1 cellular context compared by ENCODE assay signal in the genomic region with DNA sequence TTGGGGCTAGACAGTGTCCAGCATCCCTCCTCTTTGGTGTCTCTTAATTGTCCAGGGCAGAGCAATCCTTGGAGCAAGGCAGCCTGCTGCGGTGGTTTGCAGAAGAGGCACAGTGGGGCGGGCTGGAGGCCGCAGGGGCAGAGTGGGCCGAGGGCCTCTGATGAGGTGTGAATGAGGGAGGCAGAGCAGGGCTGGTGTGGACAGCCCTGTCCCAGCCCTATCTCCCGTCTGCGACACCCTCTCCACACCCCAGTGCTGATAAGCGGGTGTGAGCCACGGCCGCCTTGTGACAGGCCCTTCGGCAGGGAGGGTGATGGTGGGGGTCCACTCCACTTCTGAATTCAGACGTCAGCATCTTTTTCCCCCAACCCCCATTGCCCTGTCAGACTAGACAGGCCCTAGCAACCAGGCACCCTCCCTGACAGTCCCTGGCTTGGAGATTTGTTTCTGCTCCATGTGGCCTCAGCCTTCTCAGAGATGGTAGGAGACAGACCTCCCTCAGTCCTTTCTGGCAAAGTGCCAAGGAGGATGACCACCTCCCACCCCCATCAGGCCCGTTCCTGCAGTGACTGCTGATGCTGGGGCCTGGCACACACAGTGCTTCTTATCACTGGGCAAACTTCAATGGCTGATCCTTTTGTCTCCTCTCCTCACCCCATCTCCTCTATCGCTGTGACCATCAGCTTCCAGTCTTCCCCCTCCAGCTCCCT.
TF ChIP-seq lines count a peak whose summit lies in the region.

No MANE protein-coding gene starts in this region.

TF ChIP-seq in K562, 482 proteins besides CTCF, POLR2A, EP300 and RAD21:
- TF ChIP-seq HMG20A (CRISPR knock-in tag; conservative IDR thresholded peaks at IDR 0.05) (no peak), ZNF232 (CRISPR knock-in tag; IDR thresholded peaks at IDR 0.05) (no peak), ZNF316 (IDR thresholded peaks at IDR 0.05) (peak; percentile 36; the same call in 1 of the 2 replicates), NFIC (IDR thresholded peaks at IDR 0.05) (peak; percentile 98), PML (IDR thresholded peaks at IDR 0.05; ENCODE audit: low read length) (no peak), MLX (CRISPR knock-in tag; conservative IDR thresholded peaks at IDR 0.05) (no peak), SIX5 (IDR thresholded peaks at IDR 0.05; ENCODE audit: borderline replicate concordance in 1 of 2, insufficient read depth in 1 of 2, low read depth in 1 of 2, low read length in 2 of 2) (no peak), ZKSCAN8 (CRISPR knock-in tag; IDR thresholded peaks at IDR 0.05) (no peak), MAFG (tag; conservative IDR thresholded peaks at IDR 0.05) (peak; percentile 25; the same call in 1 of the 2 replicates), DMBX1 (CRISPR knock-in tag; IDR thresholded peaks at IDR 0.05; ENCODE audit: borderline replicate concordance) (no peak), SMARCC2 (IDR thresholded peaks at IDR 0.05; ENCODE audit: low read depth) (no peak), ZNF324 (CRISPR knock-in tag; IDR thresholded peaks at IDR 0.05) (no peak), RB1 (IDR thresholded peaks at IDR 0.05; ENCODE audit: low read depth) (no peak), SAFB2 (IDR thresholded peaks at IDR 0.05; ENCODE audit: borderline replicate concordance, low read depth, low read length, severe bottlenecking) (no peak), NFIX (CRISPR knock-in tag; IDR thresholded peaks at IDR 0.05; ENCODE audit: low read depth) (peak; percentile 95), SLC30A9 (CRISPR knock-in tag; IDR thresholded peaks at IDR 0.05) (no peak), RBM34 (IDR thresholded peaks at IDR 0.05; ENCODE audit: borderline replicate concordance, insufficient read depth, low read length) (no peak), THAP7 (CRISPR knock-in tag; IDR thresholded peaks at IDR 0.05) (no peak), FOXA1 (IDR thresholded peaks at IDR 0.05; ENCODE audit: borderline replicate concordance) (no peak), NONO (IDR thresholded peaks at IDR 0.05; ENCODE audit: low read depth in 2 of 2, low read length in 1 of 2) (no peak), HDAC2 (IDR thresholded peaks at IDR 0.05) (no peak), FIP1L1 (IDR thresholded peaks at IDR 0.05; ENCODE audit: low read depth, low read length, poor library complexity, severe bottlenecking) (no peak), POLR2AphosphoS5 (IDR thresholded peaks at IDR 0.05; ENCODE audit: control insufficient read depth, insufficient read depth, low read depth, low read length) (no peak), NR2C2 (CRISPR knock-in tag; IDR thresholded peaks at IDR 0.05) (no peak), NR2C2 (tag; IDR thresholded peaks at IDR 0.05) (no peak), FOSL1 (tag; conservative IDR thresholded peaks at IDR 0.05) (no peak), ZNF197 (CRISPR knock-in tag; IDR thresholded peaks at IDR 0.05; ENCODE audit: low read depth) (no peak), ZSCAN29 (IDR thresholded peaks at IDR 0.05) (no peak), PRMT5 (CRISPR knock-in tag; IDR thresholded peaks at IDR 0.05) (no peak), NCOR1 (IDR thresholded peaks at IDR 0.05) (no peak), HIVEP1 (CRISPR knock-in tag; IDR thresholded peaks at IDR 0.05) (no peak), ARID1B (IDR thresholded peaks at IDR 0.05) (no peak), ZFX (CRISPR knock-in tag; IDR thresholded peaks at IDR 0.05) (no peak), JUND (IDR thresholded peaks at IDR 0.05; ENCODE audit: borderline replicate concordance, low read depth, low read length) (no peak), JUND (tag; IDR thresholded peaks at IDR 0.05; ENCODE audit: borderline replicate concordance, low read depth, low read length) (no peak), ZNF212 (CRISPR knock-in tag; IDR thresholded peaks at IDR 0.05) (no peak), ESRRA (IDR thresholded peaks at IDR 0.05; ENCODE audit: borderline replicate concordance, low read depth) (no peak), SMC3 (conservative IDR thresholded peaks at IDR 0.05; ENCODE audit: insufficient read depth, low read depth, low read length) (no peak), ZNF146 (CRISPR knock-in tag; IDR thresholded peaks at IDR 0.05; ENCODE audit: unreplicated experiment) (no peak), SIRT6 (IDR thresholded peaks at IDR 0.05; ENCODE audit: low read depth, low read length) (no peak), CXXC5 (CRISPR knock-in tag; IDR thresholded peaks at IDR 0.05) (0 out of 2 replicates have a peak, but pooled peaks have one; percentile 11), CTBP1 (IDR thresholded peaks at IDR 0.05; ENCODE audit: borderline replicate concordance) (peak; percentile 29; the same call in 1 of the 2 replicates), NFE2L1 (tag; IDR thresholded peaks at IDR 0.05; ENCODE audit: borderline replicate concordance, low read depth) (no peak), U2AF1 (optimal IDR thresholded peaks at IDR 0.05; ENCODE audit: low read depth, low read length) (no peak), ZFP30 (CRISPR knock-in tag; IDR thresholded peaks at IDR 0.05; ENCODE audit: borderline replicate concordance) (no peak), ZNF707 (CRISPR knock-in tag; conservative IDR thresholded peaks at IDR 0.05) (no peak), ZBED1 (IDR thresholded peaks at IDR 0.05) (no peak), BRCA1 (IDR thresholded peaks at IDR 0.05) (no peak), BRCA1 (CRISPR knock-in tag; IDR thresholded peaks at IDR 0.05) (no peak), HDAC1 (IDR thresholded peaks at IDR 0.05) (no peak), ZNF311 (CRISPR knock-in tag; IDR thresholded peaks at IDR 0.05) (no peak), POU5F1 (IDR thresholded peaks at IDR 0.05; ENCODE audit: borderline replicate concordance, low read depth, low read length, partially characterized antibody) (no peak), PTTG1 (tag; IDR thresholded peaks at IDR 0.05; ENCODE audit: low read depth) (no peak), C11orf30 (IDR thresholded peaks at IDR 0.05; ENCODE audit: low read depth) (peak; percentile 36; the same call in 1 of the 2 replicates)
- TF ChIP-seq, protein P1, sequence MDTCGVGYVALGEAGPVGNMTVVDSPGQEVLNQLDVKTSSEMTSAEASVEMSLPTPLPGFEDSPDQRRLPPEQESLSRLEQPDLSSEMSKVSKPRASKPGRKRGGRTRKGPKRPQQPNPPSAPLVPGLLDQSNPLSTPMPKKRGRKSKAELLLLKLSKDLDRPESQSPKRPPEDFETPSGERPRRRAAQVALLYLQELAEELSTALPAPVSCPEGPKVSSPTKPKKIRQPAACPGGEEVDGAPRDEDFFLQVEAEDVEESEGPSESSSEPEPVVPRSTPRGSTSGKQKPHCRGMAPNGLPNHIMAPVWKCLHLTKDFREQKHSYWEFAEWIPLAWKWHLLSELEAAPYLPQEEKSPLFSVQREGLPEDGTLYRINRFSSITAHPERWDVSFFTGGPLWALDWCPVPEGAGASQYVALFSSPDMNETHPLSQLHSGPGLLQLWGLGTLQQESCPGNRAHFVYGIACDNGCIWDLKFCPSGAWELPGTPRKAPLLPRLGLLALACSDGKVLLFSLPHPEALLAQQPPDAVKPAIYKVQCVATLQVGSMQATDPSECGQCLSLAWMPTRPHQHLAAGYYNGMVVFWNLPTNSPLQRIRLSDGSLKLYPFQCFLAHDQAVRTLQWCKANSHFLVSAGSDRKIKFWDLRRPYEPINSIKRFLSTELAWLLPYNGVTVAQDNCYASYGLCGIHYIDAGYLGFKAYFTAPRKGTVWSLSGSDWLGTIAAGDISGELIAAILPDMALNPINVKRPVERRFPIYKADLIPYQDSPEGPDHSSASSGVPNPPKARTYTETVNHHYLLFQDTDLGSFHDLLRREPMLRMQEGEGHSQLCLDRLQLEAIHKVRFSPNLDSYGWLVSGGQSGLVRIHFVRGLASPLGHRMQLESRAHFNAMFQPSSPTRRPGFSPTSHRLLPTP (IDR thresholded peaks at IDR 0.05; ENCODE audit: borderline replicate concordance, extremely low read depth, insufficient read length) = no peak
- TF ChIP-seq, protein P2, sequence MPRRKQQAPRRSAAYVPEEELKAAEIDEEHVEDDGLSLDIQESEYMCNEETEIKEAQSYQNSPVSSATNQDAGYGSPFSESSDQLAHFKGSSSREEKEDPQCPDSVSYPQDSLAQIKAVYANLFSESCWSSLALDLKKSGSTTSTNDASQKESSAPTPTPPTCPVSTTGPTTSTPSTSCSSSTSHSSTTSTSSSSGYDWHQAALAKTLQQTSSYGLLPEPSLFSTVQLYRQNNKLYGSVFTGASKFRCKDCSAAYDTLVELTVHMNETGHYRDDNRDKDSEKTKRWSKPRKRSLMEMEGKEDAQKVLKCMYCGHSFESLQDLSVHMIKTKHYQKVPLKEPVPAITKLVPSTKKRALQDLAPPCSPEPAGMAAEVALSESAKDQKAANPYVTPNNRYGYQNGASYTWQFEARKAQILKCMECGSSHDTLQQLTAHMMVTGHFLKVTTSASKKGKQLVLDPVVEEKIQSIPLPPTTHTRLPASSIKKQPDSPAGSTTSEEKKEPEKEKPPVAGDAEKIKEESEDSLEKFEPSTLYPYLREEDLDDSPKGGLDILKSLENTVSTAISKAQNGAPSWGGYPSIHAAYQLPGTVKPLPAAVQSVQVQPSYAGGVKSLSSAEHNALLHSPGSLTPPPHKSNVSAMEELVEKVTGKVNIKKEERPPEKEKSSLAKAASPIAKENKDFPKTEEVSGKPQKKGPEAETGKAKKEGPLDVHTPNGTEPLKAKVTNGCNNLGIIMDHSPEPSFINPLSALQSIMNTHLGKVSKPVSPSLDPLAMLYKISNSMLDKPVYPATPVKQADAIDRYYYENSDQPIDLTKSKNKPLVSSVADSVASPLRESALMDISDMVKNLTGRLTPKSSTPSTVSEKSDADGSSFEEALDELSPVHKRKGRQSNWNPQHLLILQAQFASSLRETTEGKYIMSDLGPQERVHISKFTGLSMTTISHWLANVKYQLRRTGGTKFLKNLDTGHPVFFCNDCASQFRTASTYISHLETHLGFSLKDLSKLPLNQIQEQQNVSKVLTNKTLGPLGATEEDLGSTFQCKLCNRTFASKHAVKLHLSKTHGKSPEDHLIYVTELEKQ (CRISPR knock-in tag; IDR thresholded peaks at IDR 0.05) = no peak
- TF ChIP-seq, protein P3, sequence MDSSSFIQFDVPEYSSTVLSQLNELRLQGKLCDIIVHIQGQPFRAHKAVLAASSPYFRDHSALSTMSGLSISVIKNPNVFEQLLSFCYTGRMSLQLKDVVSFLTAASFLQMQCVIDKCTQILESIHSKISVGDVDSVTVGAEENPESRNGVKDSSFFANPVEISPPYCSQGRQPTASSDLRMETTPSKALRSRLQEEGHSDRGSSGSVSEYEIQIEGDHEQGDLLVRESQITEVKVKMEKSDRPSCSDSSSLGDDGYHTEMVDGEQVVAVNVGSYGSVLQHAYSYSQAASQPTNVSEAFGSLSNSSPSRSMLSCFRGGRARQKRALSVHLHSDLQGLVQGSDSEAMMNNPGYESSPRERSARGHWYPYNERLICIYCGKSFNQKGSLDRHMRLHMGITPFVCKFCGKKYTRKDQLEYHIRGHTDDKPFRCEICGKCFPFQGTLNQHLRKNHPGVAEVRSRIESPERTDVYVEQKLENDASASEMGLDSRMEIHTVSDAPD (CRISPR knock-in tag; IDR thresholded peaks at IDR 0.05) = no peak
- TF ChIP-seq, protein P4, sequence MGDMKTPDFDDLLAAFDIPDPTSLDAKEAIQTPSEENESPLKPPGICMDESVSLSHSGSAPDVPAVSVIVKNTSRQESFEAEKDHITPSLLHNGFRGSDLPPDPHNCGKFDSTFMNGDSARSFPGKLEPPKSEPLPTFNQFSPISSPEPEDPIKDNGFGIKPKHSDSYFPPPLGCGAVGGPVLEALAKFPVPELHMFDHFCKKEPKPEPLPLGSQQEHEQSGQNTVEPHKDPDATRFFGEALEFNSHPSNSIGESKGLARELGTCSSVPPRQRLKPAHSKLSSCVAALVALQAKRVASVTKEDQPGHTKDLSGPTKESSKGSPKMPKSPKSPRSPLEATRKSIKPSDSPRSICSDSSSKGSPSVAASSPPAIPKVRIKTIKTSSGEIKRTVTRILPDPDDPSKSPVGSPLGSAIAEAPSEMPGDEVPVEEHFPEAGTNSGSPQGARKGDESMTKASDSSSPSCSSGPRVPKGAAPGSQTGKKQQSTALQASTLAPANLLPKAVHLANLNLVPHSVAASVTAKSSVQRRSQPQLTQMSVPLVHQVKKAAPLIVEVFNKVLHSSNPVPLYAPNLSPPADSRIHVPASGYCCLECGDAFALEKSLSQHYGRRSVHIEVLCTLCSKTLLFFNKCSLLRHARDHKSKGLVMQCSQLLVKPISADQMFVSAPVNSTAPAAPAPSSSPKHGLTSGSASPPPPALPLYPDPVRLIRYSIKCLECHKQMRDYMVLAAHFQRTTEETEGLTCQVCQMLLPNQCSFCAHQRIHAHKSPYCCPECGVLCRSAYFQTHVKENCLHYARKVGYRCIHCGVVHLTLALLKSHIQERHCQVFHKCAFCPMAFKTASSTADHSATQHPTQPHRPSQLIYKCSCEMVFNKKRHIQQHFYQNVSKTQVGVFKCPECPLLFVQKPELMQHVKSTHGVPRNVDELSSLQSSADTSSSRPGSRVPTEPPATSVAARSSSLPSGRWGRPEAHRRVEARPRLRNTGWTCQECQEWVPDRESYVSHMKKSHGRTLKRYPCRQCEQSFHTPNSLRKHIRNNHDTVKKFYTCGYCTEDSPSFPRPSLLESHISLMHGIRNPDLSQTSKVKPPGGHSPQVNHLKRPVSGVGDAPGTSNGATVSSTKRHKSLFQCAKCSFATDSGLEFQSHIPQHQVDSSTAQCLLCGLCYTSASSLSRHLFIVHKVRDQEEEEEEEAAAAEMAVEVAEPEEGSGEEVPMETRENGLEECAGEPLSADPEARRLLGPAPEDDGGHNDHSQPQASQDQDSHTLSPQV (IDR thresholded peaks at IDR 0.05) = no peak
